8 cellular contexts compared by ENCODE assay signal in the genomic region with DNA sequence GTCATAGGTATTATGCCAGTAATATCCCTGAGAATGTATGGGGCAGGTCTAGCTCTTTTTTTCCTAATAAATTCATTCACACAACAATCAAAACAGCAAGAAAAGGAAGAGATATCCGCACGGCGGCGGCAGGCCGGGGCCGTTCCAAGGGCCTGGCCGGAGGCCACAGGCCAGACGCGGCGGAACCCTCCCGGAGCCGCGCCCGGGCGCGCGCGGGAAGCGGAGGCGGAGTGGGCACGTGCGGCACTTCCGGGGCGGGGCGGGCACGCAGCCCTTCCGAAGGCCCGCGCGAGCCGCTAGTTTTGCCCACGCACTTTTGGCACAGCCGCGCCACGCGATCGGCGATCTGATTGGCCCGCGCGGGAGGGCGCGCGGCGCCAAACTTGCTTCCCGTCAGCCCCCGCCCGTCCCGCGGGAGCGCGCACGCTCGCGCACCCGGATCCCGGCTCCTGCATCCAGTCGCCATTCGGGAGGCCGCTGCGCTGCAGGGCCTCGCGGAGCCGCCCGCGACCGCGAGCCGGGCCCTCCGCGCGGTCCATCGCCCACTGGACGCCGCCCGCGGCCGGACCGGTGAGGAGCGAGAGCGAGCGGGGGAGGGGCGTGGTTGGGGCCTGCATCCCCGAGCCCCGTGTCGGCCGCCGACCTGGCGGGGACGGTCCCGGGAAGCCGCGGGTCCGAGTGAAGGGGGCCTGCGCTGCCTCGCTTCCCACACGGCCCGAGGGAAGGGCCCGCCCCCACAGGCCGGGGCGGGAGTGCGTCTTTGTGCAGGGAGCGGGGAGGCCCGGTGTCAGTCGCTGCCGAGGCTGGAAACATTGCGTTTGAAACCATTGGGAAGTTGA. TPM values are rescaled to one million over a fixed set of nuclear protein-coding genes. Genes with fewer than 3 reads are reported as not detected.
DNase-seq lines count a peak whose midpoint lies in the region; ATAC-seq and TF ChIP-seq lines count a peak whose summit lies in the region.

A gene with protein sequence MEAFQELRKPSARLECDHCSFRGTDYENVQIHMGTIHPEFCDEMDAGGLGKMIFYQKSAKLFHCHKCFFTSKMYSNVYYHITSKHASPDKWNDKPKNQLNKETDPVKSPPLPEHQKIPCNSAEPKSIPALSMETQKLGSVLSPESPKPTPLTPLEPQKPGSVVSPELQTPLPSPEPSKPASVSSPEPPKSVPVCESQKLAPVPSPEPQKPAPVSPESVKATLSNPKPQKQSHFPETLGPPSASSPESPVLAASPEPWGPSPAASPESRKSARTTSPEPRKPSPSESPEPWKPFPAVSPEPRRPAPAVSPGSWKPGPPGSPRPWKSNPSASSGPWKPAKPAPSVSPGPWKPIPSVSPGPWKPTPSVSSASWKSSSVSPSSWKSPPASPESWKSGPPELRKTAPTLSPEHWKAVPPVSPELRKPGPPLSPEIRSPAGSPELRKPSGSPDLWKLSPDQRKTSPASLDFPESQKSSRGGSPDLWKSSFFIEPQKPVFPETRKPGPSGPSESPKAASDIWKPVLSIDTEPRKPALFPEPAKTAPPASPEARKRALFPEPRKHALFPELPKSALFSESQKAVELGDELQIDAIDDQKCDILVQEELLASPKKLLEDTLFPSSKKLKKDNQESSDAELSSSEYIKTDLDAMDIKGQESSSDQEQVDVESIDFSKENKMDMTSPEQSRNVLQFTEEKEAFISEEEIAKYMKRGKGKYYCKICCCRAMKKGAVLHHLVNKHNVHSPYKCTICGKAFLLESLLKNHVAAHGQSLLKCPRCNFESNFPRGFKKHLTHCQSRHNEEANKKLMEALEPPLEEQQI (plus strand): TSS at position 430 of the 839 bp plus-strand sequence. CDS start 9,340 bp downstream, outside the sequence.

- TF ChIP-seq POLR2A in IMR-90 (IDR thresholded peaks at IDR 0.05; ENCODE audit: low read depth, low read length), result peak; percentile 96

- peak within 1 kb of the TSS; percentile 95 for H3K23ac ChIP-seq in IMR-90 (ENCODE audit: low read depth, low read length)

- H4K91ac ChIP-seq in IMR-90 (ENCODE audit: insufficient read depth, low read depth, low read length), result peak within 1 kb of the TSS; percentile 84

- H3K9me3 ChIP-seq in IMR-90 (ENCODE audit: control insufficient read depth, insufficient read depth, low read length), result no peaks in the 10 kb centered on the region
- H3K9me3 ChIP-seq in mononuclear cell (ENCODE audit: low read depth, low read length), result no peaks in the 10 kb centered on the region

- peak within 1 kb of the TSS; percentile 85 for H3K4ac ChIP-seq in IMR-90 (ENCODE audit: low read depth, low read length)

- peak within 1 kb of the TSS; percentile 95 for H3K4me2 ChIP-seq in IMR-90 (ENCODE audit: low read depth, low read length)

- peak within 1 kb of the TSS; percentile 93 for H2BK5ac ChIP-seq in IMR-90 (ENCODE audit: low read depth, low read length, poor library complexity, severe bottlenecking)

- DNase-seq in DMS114 treated with DMSO at 0.1 percent for 48 hours (lab: John Stamatoyannopoulos, UW; ENCODE audit: unreplicated experiment) (peak; percentile 69), IMR-90 (peak; percentile 96), OCI-M2 (lab: John Stamatoyannopoulos, UW; ENCODE audit: unreplicated experiment) (peak; percentile 63), activated T-cell treated with anti-CD3 and anti-CD28 coated beads for 4 hours (peak; percentile 80), epithelial cell of esophagus (ENCODE audit: low read depth) (peak; percentile 96)
- DNase-seq in stimulated activated CD8-positive, alpha-beta memory T cell treated with anti-CD3 and anti-CD28 coated beads, Interleukin-2, amount 100 ng/mL, for 48 hours (ENCODE audit: low read depth in 2 of 2), result peak; percentile 93

- H2AK9ac ChIP-seq in IMR-90 (replicated peaks; ENCODE audit: low read depth, low read length, poor library complexity), result peak within 1 kb of the TSS; percentile 96

- H4K5ac ChIP-seq in IMR-90 (ENCODE audit: low read depth, low read length), result peak within 1 kb of the TSS; percentile 55

- in situ Hi-C loops in IMR-90 (cut with MboI; ENCODE audit: low sequenced_read_pairs), result no loop called here

- peaks cover 0 to 18% of the 10 kb centered on the region in 2 experiments; a peak in 2 of 4 replicates for H3K79me1 ChIP-seq in IMR-90 (ENCODE audit: low read depth in 1 of 2, low read length in 2 of 2)

- H2BK15ac ChIP-seq in IMR-90 (ENCODE audit: low read depth, low read length), result peak within 1 kb of the TSS; percentile 57; the same call in 1 of the 3 replicates

- no TSS peak for BruUV-seq in IMR-90 (replicated peaks; lab: Mats Ljungman, UMichigan)

- H3K27me3 ChIP-seq in IMR-90 (ENCODE audit: control insufficient read depth, insufficient read depth, low read length) (no peaks in the 10 kb centered on the region), mononuclear cell (ENCODE audit: insufficient read depth, low read length) (no peaks in the 10 kb centered on the region)

- dilution Hi-C loops in IMR-90 (cut with HindIII; ENCODE audit: low sequenced_read_pairs, unreplicated experiment), result no loop called here

- H2BK20ac ChIP-seq in IMR-90 (ENCODE audit: low read depth, low read length), result 0 out of 2 replicates have a peak within 1 kb of the TSS, but pooled peaks have one; percentile 53

- H3K4me3 ChIP-seq in IMR-90 (ENCODE audit: insufficient read depth, low read depth, low read length), result peak within 1 kb of the TSS; percentile 79
- peak within 1 kb of the TSS; percentile 64 for H3K4me3 ChIP-seq in epithelial cell of esophagus (ENCODE audit: low read length)
- H3K4me3 ChIP-seq in mononuclear cell (ENCODE audit: low read length), result peak within 1 kb of the TSS; percentile 70

- no peaks in the 10 kb centered on the region for H3K36me3 ChIP-seq in IMR-90 (ENCODE audit: control insufficient read depth, insufficient read depth, low read length)

- POLR2A ChIA-PET in IMR-90 (lab: Charles Lee; ENCODE audit: unreplicated experiment), result no interaction called here

- no peak for TF ChIP-seq RAD21 in IMR-90 (IDR thresholded peaks at IDR 0.05; ENCODE audit: low read length)

- ATAC-seq in GM21529 (IDR thresholded peaks at IDR 0.05; ENCODE audit: unreplicated experiment) (peak; percentile 80), IMR-90 (ENCODE audit: low read depth) (peak; percentile 81)

- H3K27ac ChIP-seq in IMR-90 (ENCODE audit: insufficient read depth, low read length), result peak within 1 kb of the TSS; percentile 78

- intact Hi-C loops in IMR-90 (cut with micrococcal nuclease), result no loop called here

- peak within 1 kb of the TSS; percentile 84 for H3K14ac ChIP-seq in IMR-90 (replicated peaks; ENCODE audit: low read depth, low read length)

- H3K9me1 ChIP-seq in IMR-90 (ENCODE audit: insufficient read depth, low read length), result peaks cover 5% of the 10 kb centered on the region; the same call in 1 of the 2 replicates

- TF ChIP-seq CTCF in IMR-90 (conservative IDR thresholded peaks at IDR 0.05; ENCODE audit: low read depth, low read length), result no peak
- no peak for TF ChIP-seq CTCF in epithelial cell of esophagus (IDR thresholded peaks at IDR 0.05; ENCODE audit: insufficient read depth, low read depth, low read length, missing control alignments)

- H2AK5ac ChIP-seq in IMR-90 (ENCODE audit: low read depth, low read length), result peak within 1 kb of the TSS; percentile 90

- peak within 1 kb of the TSS; percentile 10; the same call in 1 of the 2 replicates for H3K18ac ChIP-seq in IMR-90 (ENCODE audit: low read depth, low read length)

- WGBS in IMR-90 (ENCODE audit: extremely low coverage in 2 of 2, insufficient read length in 1 of 2), 2 experiments, result 0% methylated on average over 43 of the region's 107 CpGs; no CpG with 5 or more reads in 1 of the 2 experiments

- H3K4me1 ChIP-seq in IMR-90 (ENCODE audit: control insufficient read depth, insufficient read depth, low read length) (peaks cover 17% of the 10 kb centered on the region), mononuclear cell (ENCODE audit: insufficient read depth, low read length) (peaks cover 37% of the 10 kb centered on the region)

- CTCF ChIA-PET in IMR-90 (lab: Yijun Ruan, JAX), result no interaction called here

- H2BK120ac ChIP-seq in IMR-90 (ENCODE audit: low read depth, low read length), result peak within 1 kb of the TSS; percentile 36

- H4K8ac ChIP-seq in IMR-90 (ENCODE audit: low read depth in 2 of 2, low read length in 2 of 2), result peak within 1 kb of the TSS; percentile 94 to 97

- peak within 1 kb of the TSS; percentile 88 for H3K56ac ChIP-seq in IMR-90 (ENCODE audit: extremely low read depth, insufficient read depth, low read length)

- peak within 1 kb of the TSS; percentile 78 for H3K9ac ChIP-seq in IMR-90 (ENCODE audit: low read depth, low read length)

- peaks cover 28% of the 10 kb centered on the region for H4K20me1 ChIP-seq in IMR-90 (ENCODE audit: insufficient read depth, low read length)

- peak within 1 kb of the TSS; percentile 94 for H2AFZ ChIP-seq in IMR-90 (replicated peaks; ENCODE audit: low read length, poor library complexity)

TF ChIP-seq in IMR-90, 13 proteins besides CTCF, POLR2A, EP300 and RAD21:
- TF ChIP-seq RCOR1 (IDR thresholded peaks at IDR 0.05; ENCODE audit: insufficient replicate concordance, low read length) (no peak), CEBPB (IDR thresholded peaks at IDR 0.05; ENCODE audit: low read depth, low read length) (no peak), NFE2L2 (IDR thresholded peaks at IDR 0.05; ENCODE audit: low read depth, low read length) (0 out of 2 replicates have a peak, but pooled peaks have one; percentile 2), BHLHE40 (IDR thresholded peaks at IDR 0.05; ENCODE audit: low read depth, low read length) (peak; percentile 100), MXI1 (IDR thresholded peaks at IDR 0.05; ENCODE audit: borderline replicate concordance, low read depth, low read length) (peak; percentile 59), MAZ (IDR thresholded peaks at IDR 0.05; ENCODE audit: borderline replicate concordance, low read depth, low read length) (peak; percentile 95)
- TF ChIP-seq, protein P1, sequence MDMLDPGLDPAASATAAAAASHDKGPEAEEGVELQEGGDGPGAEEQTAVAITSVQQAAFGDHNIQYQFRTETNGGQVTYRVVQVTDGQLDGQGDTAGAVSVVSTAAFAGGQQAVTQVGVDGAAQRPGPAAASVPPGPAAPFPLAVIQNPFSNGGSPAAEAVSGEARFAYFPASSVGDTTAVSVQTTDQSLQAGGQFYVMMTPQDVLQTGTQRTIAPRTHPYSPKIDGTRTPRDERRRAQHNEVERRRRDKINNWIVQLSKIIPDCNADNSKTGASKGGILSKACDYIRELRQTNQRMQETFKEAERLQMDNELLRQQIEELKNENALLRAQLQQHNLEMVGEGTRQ (IDR thresholded peaks at IDR 0.05; ENCODE audit: low read depth, low read length), result peak; percentile 93

RNA-seq across cellular contexts. Expression of the gene that starts here (rescaled TPM):
- total RNA-seq in IMR-90 (2012; rRNA removed) (13.3 and 16.4 TPM in 2 replicates), mononuclear cell (6.2 TPM)
- polyA plus RNA-seq in IMR-90 (2012; rRNA removed), result 32.7 and 33.8 TPM in 2 replicates
- polyA plus RNA-seq in IMR-90 (2012; cell fraction: cytosol; rRNA removed), result 25.1 and 35.4 TPM in 2 replicates
- 12.0 and 20.6 TPM in 2 replicates for polyA plus RNA-seq in IMR-90 (2012; cell fraction: nucleus; rRNA removed; ENCODE audit: low replicate concordance)

Comparison
In these comparisons a context has a peak if more than half of its experiments do, and no peak if none do; other contexts are left out.
1. Peak in every context shown above with its lines: DNase-seq, ATAC-seq, H3K4me3 ChIP-seq and H3K27ac ChIP-seq.